Comparison of ENCODE assay signal across 20 cellular contexts in genomic region chr17:67613961-67614360, GRCh38.
DNase-seq lines count a peak whose midpoint lies in the region; ATAC-seq and TF ChIP-seq lines count a peak whose summit lies in the region.
"Had no signal": no experiment of that assay in that cellular context is flagged by ENCODE, and none has a peak within 500 bp of the region (broad histone marks: within the 10 kb centered on the region; RNA-seq: fewer than 3 reads in every experiment).

No MANE protein-coding gene starts in this region.

- TF ChIP-seq CTCF in CD4-positive, alpha-beta T cell (IDR thresholded peaks at IDR 0.05): no peak

- no peak for ATAC-seq in CD4-positive, alpha-beta T cell (ENCODE audit: poor library complexity)
- no peak for ATAC-seq in Right ventricle myocardium inferior
- ATAC-seq in HG02798 (IDR thresholded peaks at IDR 0.05; ENCODE audit: poor library complexity, unreplicated experiment): no peak
- ATAC-seq: HCT116 had no signal

- no peak overlapping the region for H3K4me3 Mint-ChIP-seq in CD4-positive, alpha-beta T cell
- H3K4me3 Mint-ChIP-seq in activated naive CD8-positive, alpha-beta T cell treated with anti-CD3 and anti-CD28 coated beads for 36 hours: no peak overlapping the region
- H3K4me3 Mint-ChIP-seq: B cell had no signal

- CTCF ChIA-PET in CD4-positive, alpha-beta T cell (lab: Charles Lee): interaction anchor here (1.6 kb wide), 1 partner anchor 239 kb away, joined by 4 read pairs; no protein-coding TSS in a partner anchor

- intact Hi-C loops in CD4-positive, alpha-beta T cell (cut with DNase I, micrococcal nuclease): no loop called here
- intact Hi-C loops in Right ventricle myocardium inferior (cut with DNase I): no loop called here

- no peaks in the 10 kb centered on the region for H3K9me3 ChIP-seq in CD4-positive, alpha-beta T cell (ENCODE audit: control insufficient read depth, low read length)
- H3K9me3 ChIP-seq: Caco-2 had no signal

- peaks cover 20% of the 10 kb centered on the region for H3K4me1 Mint-ChIP-seq in CD4-positive, alpha-beta T cell (ENCODE audit: low read depth)
- peaks cover 14% of the 10 kb centered on the region for H3K4me1 Mint-ChIP-seq in activated naive CD8-positive, alpha-beta T cell treated with anti-CD3 and anti-CD28 coated beads for 36 hours
- H3K4me1 Mint-ChIP-seq: B cell had no signal

- no peaks in the 10 kb centered on the region for H3K27me3 ChIP-seq in CD4-positive, alpha-beta T cell (ENCODE audit: control insufficient read depth, insufficient read depth, low read length)

- DNase-seq in DMS 273 (lab: John Stamatoyannopoulos, UW; ENCODE audit: unreplicated experiment) (peak; percentile 48), DMS 273 treated with DMSO at 0.1 percent for 48 hours (lab: John Stamatoyannopoulos, UW) (no peak), mesenteric fat pad (ENCODE audit: low spot score) (peak; percentile 37), Right ventricle myocardium inferior (ENCODE audit: missing footprints) (no peak), HuH-7 (ENCODE audit: low spot score) (no peak)
- no peak for DNase-seq in CD4-positive, alpha-beta T cell
- no peak for DNase-seq in activated naive CD8-positive, alpha-beta T cell treated with anti-CD3 and anti-CD28 coated beads for 36 hours
- DNase-seq: Caco-2, GF-D8, GOT3, NCI-H1092 treated with DMSO at 0.1 percent for 48 hours, NCI-H1694, NCI-H2081 treated with DMSO at 0.1 percent for 48 hours, NCI-H510A, NCI-H774, Right ventricle myocardium superior had no signal

- no peaks in the 10 kb centered on the region for H3K27me3 Mint-ChIP-seq in CD4-positive, alpha-beta T cell
- no peaks in the 10 kb centered on the region for H3K27me3 Mint-ChIP-seq in activated naive CD8-positive, alpha-beta T cell treated with anti-CD3 and anti-CD28 coated beads for 36 hours
- H3K27me3 Mint-ChIP-seq: B cell had no signal

- no peak overlapping the region for H3K27ac ChIP-seq in CD4-positive, alpha-beta T cell (ENCODE audit: low read depth, low read length)
- H3K27ac ChIP-seq: 22Rv1 had no signal

- H3K27ac Mint-ChIP-seq in CD4-positive, alpha-beta T cell: peak overlapping the region; percentile 59
- peak overlapping the region; percentile 68 for H3K27ac Mint-ChIP-seq in activated naive CD8-positive, alpha-beta T cell treated with anti-CD3 and anti-CD28 coated beads for 36 hours
- H3K27ac Mint-ChIP-seq: B cell had no signal

- no peaks in the 10 kb centered on the region for H3K9me3 Mint-ChIP-seq in CD4-positive, alpha-beta T cell
- H3K9me3 Mint-ChIP-seq in activated naive CD8-positive, alpha-beta T cell treated with anti-CD3 and anti-CD28 coated beads for 36 hours: no peaks in the 10 kb centered on the region

- POLR2A ChIA-PET in CD4-positive, alpha-beta T cell (lab: Charles Lee): no interaction called here

- peaks cover 14% of the 10 kb centered on the region for H3K36me3 Mint-ChIP-seq in CD4-positive, alpha-beta T cell (ENCODE audit: low read depth)
- no peaks in the 10 kb centered on the region for H3K36me3 Mint-ChIP-seq in activated naive CD8-positive, alpha-beta T cell treated with anti-CD3 and anti-CD28 coated beads for 36 hours

Comparison
In these comparisons a context has a peak if more than half of its experiments do, and no peak if none do; other contexts are left out.
1. DNase-seq: peak in DMS 273 (single experiment) and mesenteric fat pad (single experiment); none in DMS 273 treated with DMSO at 0.1 percent for 48 hours (single experiment), CD4-positive, alpha-beta T cell (0 of 10), activated naive CD8-positive, alpha-beta T cell treated with anti-CD3 and anti-CD28 coated beads for 36 hours (single experiment), Right ventricle myocardium inferior (single experiment) and HuH-7 (single experiment).